ENCODE assay signal across 14 cellular contexts in the genomic region with DNA sequence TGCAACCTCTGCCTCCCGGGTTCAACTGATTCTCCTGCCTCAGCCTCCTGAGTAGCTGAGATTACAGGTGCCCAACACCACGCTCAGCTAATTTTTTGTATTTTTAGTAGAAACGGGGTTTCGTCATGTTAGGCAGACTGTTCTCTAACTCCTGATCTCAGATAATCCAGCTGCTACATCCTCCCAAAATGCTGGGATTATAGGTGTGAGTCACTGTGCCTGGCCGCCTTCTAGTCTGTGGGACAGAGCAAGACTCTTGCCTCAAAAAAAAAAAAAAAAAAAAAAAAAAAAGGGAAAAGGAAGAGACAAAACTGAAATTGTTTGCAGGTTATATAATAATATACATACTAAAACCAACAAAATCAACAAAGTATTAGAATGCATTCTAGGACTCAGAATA.
"Had no signal": no experiment of that assay in that cellular context is flagged by ENCODE, and none has a peak within 500 bp of the region (broad histone marks: within the 10 kb centered on the region; RNA-seq: fewer than 3 reads in every experiment).

No MANE protein-coding gene starts in this region.

- H3K4me3 ChIP-seq: heart right ventricle had no signal

- H3K4me1 Mint-ChIP-seq: activated CD4-positive, alpha-beta memory T cell treated with anti-CD3 and anti-CD28 coated beads, Interleukin-2, amount 10 ng/mL, durations not matched to agents 7 days and 5 days; nephron had no signal

- H3K4me1 ChIP-seq: heart right ventricle had no signal

- H3K27me3 Mint-ChIP-seq: activated CD4-positive, alpha-beta memory T cell treated with anti-CD3 and anti-CD28 coated beads, Interleukin-2, amount 10 ng/mL, durations not matched to agents 7 days and 5 days; T-cell had no signal

- DNase-seq: activated CD4-positive, alpha-beta memory T cell treated with anti-CD3 and anti-CD28 coated beads, Interleukin-2, amount 10 ng/mL, durations not matched to agents 7 days and 5 days; activated naive CD4-positive, alpha-beta T cell; activated T-cell treated with anti-CD3 and anti-CD28 coated beads, Interleukin-2, amount 50 U/mL, for 72 hours; dermis blood vessel endothelial cell; heart right ventricle; islet precursor cell; stimulated activated CD4-positive, alpha-beta T cell treated with anti-CD3 and anti-CD28 coated beads, Interleukin-12 subunit alpha, Interleukin-12 subunit beta, amount 100 ng/mL, for 4 hours; stimulated activated CD4-positive, alpha-beta T cell treated with anti-CD3 and anti-CD28 coated beads, Interleukin-2, amount 100 ng/mL, for 48 hours; stimulated activated naive CD4-positive, alpha-beta T cell treated with Interleukin-2 at 50 U/mL for 16 hours; T-cell; T1000; trophoblast cell had no signal

- H3K27ac ChIP-seq: heart right ventricle, VCaP had no signal

- H3K27ac Mint-ChIP-seq: activated CD4-positive, alpha-beta memory T cell treated with anti-CD3 and anti-CD28 coated beads, Interleukin-2, amount 10 ng/mL, durations not matched to agents 7 days and 5 days; activated T-cell treated with anti-CD3 and anti-CD28 coated beads, Interleukin-2, amount 50 U/mL, for 72 hours; nephron had no signal

- H3K27me3 ChIP-seq: heart right ventricle had no signal

- H3K4me3 Mint-ChIP-seq: activated CD4-positive, alpha-beta memory T cell treated with anti-CD3 and anti-CD28 coated beads, Interleukin-2, amount 10 ng/mL, durations not matched to agents 7 days and 5 days; activated T-cell treated with anti-CD3 and anti-CD28 coated beads, Interleukin-2, amount 50 U/mL, for 72 hours; nephron; T-cell had no signal
